21 cellular contexts compared by ENCODE assay signal in the genomic region with DNA sequence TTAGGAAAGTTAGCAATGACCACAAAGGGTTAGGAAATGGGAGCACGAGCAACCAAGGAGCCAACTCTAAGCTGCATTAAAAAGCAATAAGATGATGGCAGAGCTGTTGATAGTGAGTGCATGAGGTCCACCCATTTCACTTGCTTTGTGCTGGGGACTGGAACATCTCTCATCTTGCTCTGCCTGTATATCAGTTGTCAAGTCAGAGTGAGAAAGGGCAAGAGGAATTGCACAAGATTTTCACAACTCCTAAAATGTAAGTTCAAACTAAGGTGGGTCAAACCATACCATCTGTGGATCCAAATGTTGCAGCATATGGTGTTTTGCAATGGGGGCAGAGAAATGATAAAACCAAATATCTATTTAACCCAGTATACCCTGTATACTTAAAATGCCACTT. TPM values are rescaled to one million over a fixed set of nuclear protein-coding genes. Genes with fewer than 3 reads are reported as not detected.
"Had no signal": no experiment of that assay in that cellular context is flagged by ENCODE, and none has a peak within 500 bp of the region (broad histone marks: within the 10 kb centered on the region; RNA-seq: fewer than 3 reads in every experiment).

No MANE protein-coding gene starts in this region.

- H3K27me3 ChIP-seq: brain microvascular endothelial cell, colonic mucosa had no signal

- H3K9me3 Mint-ChIP-seq: activated T-cell treated with anti-CD3 and anti-CD28 coated beads, Interleukin-2, amount 50 U/mL, for 24 hours; activated T-helper 2 cell treated with anti-CD3 and anti-CD28 coated beads, Interferon-gamma antibody, Interleukin-2, Interleukin-4, amounts not matched to agents 10 μg/mL and 5 μg/mL and 100 μg/mL, durations not matched to agents 14 hours and 24 hours and 36 hours; nephron progenitor cell; stimulated activated naive B cell treated with anti-CD40 and anti-IgM and Interleukin-4, amounts not matched to agents 10 μg/mL and 1 μg/mL and 100 μg/mL, for 72 hours had no signal

- FAIRE-seq: kidney had no signal

- H3K9me3 ChIP-seq: colonic mucosa, gastrocnemius medialis, spleen, thoracic aorta, upper lobe of left lung had no signal

- H3K27me3 Mint-ChIP-seq: activated T-cell treated with anti-CD3 and anti-CD28 coated beads, Interleukin-2, amount 50 U/mL, for 24 hours had no signal

- H3K36me3 Mint-ChIP-seq: stimulated activated naive B cell treated with anti-CD40 and anti-IgM and Interleukin-4, amounts not matched to agents 10 μg/mL and 1 μg/mL and 100 μg/mL, for 72 hours had no signal

- H3K4me3 ChIP-seq: colonic mucosa, gastrocnemius medialis, lung, spleen, thoracic aorta, upper lobe of left lung had no signal

- H3K27ac ChIP-seq: brain microvascular endothelial cell, colonic mucosa, gastrocnemius medialis, thoracic aorta, upper lobe of left lung had no signal

- H3K27ac Mint-ChIP-seq: activated CD8-positive, alpha-beta T cell treated with anti-CD3 and anti-CD28 coated beads, Interleukin-2, amount 10 ng/mL, durations not matched to agents 7 days and 5 days; activated T-cell treated with anti-CD3 and anti-CD28 coated beads, Interleukin-2, amount 50 U/mL, for 24 hours; activated T-helper 2 cell treated with anti-CD3 and anti-CD28 coated beads, Interferon-gamma antibody, Interleukin-2, Interleukin-4, amounts not matched to agents 10 μg/mL and 5 μg/mL and 100 μg/mL, durations not matched to agents 14 hours and 24 hours and 36 hours; nephron progenitor cell; stimulated activated naive B cell treated with anti-CD40 and anti-IgM and Interleukin-4, amounts not matched to agents 10 μg/mL and 1 μg/mL and 100 μg/mL, for 72 hours had no signal

- DNase-seq: activated CD4-positive, alpha-beta T cell treated with anti-CD3 and anti-CD28 coated beads, Interleukin-2, amount 10 ng/mL, durations not matched to agents 7 days and 5 days; activated CD8-positive, alpha-beta T cell treated with anti-CD3 and anti-CD28 coated beads, Interleukin-2, amount 10 ng/mL, durations not matched to agents 7 days and 5 days; activated naive CD4-positive, alpha-beta T cell treated with anti-CD3 and anti-CD28 coated beads, Interleukin-2, amount 10 ng/mL, durations not matched to agents 7 days and 5 days; activated T-cell treated with anti-CD3 and anti-CD28 coated beads, Interleukin-2, amount 50 U/mL, for 24 hours; aorta; brain microvascular endothelial cell; colonic mucosa; gastrocnemius medialis; head of caudate nucleus; kidney; nephron progenitor cell; nucleus accumbens; posterior cingulate gyrus; retina; spleen; stimulated activated naive B cell treated with anti-CD40 and anti-IgM and Interleukin-4, amounts not matched to agents 10 μg/mL and 1 μg/mL and 100 μg/mL, for 72 hours; upper lobe of left lung had no signal

- H3K36me3 ChIP-seq: brain microvascular endothelial cell, colonic mucosa, gastrocnemius medialis, spleen, thoracic aorta, upper lobe of left lung had no signal

- H3K4me1 ChIP-seq: colonic mucosa, gastrocnemius medialis had no signal

- H3K4me3 Mint-ChIP-seq: activated CD4-positive, alpha-beta T cell treated with anti-CD3 and anti-CD28 coated beads, Interleukin-2, amount 10 ng/mL, durations not matched to agents 7 days and 5 days; activated CD8-positive, alpha-beta T cell treated with anti-CD3 and anti-CD28 coated beads, Interleukin-2, amount 10 ng/mL, durations not matched to agents 7 days and 5 days; activated naive CD4-positive, alpha-beta T cell treated with anti-CD3 and anti-CD28 coated beads, Interleukin-2, amount 10 ng/mL, durations not matched to agents 7 days and 5 days; activated T-cell treated with anti-CD3 and anti-CD28 coated beads, Interleukin-2, amount 50 U/mL, for 24 hours; nephron progenitor cell; stimulated activated naive B cell treated with anti-CD40 and anti-IgM and Interleukin-4, amounts not matched to agents 10 μg/mL and 1 μg/mL and 100 μg/mL, for 72 hours had no signal

RNA-seq across cellular contexts. Expression of a gene that starts 2.8 kb away (rescaled TPM):
- total RNA-seq: activated CD4-positive, alpha-beta T cell treated with anti-CD3 and anti-CD28 coated beads, Interleukin-2, amount 10 ng/mL, durations not matched to agents 7 days and 5 days; activated CD8-positive, alpha-beta T cell treated with anti-CD3 and anti-CD28 coated beads, Interleukin-2, amount 10 ng/mL, durations not matched to agents 7 days and 5 days; left lobe of liver had no signal
